Comparison of ENCODE assay signal across 1 cellular context in the genomic region with DNA sequence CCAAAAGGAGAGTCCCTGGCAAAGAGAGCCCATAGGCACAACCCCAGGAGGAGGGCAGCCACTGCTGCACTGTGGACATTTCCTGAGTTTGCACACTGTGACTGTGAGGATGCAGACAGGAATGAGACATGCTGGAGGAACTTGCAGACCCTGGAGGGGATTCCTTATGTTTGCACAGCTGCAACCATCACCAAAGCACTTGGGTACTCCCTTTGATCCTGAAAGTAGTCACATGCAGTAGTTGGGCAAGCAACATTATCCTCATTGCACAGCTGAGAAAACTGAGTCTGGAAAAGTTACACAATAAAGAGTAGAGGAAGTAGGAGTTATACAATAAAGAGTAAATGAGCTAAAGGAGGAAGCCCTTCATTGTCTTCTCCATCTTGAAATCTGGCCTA.
TF ChIP-seq lines count a peak whose summit lies in the region.

No MANE protein-coding gene starts in this region.

TF ChIP-seq in H1, 55 proteins besides CTCF, POLR2A, EP300 and RAD21 (continued from another document):
- TF ChIP-seq SIX5 (IDR thresholded peaks at IDR 0.05; ENCODE audit: low read depth, low read length) (no peak), RFX5 (IDR thresholded peaks at IDR 0.05; ENCODE audit: borderline replicate concordance, low read depth, low read length) (no peak), KDM4A (IDR thresholded peaks at IDR 0.05; ENCODE audit: low read depth, low read length, severe bottlenecking) (no peak)
- TF ChIP-seq, protein P1, sequence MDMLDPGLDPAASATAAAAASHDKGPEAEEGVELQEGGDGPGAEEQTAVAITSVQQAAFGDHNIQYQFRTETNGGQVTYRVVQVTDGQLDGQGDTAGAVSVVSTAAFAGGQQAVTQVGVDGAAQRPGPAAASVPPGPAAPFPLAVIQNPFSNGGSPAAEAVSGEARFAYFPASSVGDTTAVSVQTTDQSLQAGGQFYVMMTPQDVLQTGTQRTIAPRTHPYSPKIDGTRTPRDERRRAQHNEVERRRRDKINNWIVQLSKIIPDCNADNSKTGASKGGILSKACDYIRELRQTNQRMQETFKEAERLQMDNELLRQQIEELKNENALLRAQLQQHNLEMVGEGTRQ (IDR thresholded peaks at IDR 0.05; ENCODE audit: low read length): no peak
